11 cellular contexts compared by ENCODE assay signal in genomic region chr5:136061630-136062381, GRCh38.
"Had no signal": no experiment of that assay in that cellular context is flagged by ENCODE, and none has a peak within 500 bp of the region (broad histone marks: within the 10 kb centered on the region; RNA-seq: fewer than 3 reads in every experiment).

No MANE protein-coding gene starts in this region.

- H3K9ac ChIP-seq: neural progenitor cell had no signal

- H3K4me2 ChIP-seq: neural progenitor cell had no signal

- H2AFZ ChIP-seq: neural progenitor cell had no signal

- H3K27ac Mint-ChIP-seq: activated naive CD4-positive, alpha-beta T cell treated with anti-CD3 and anti-CD28 coated beads, Interleukin-2, amount 10 ng/mL, durations not matched to agents 7 days and 5 days; activated T-cell treated with anti-CD3 and anti-CD28 coated beads, Interleukin-2, amount 50 U/mL, for 24 hours; mesothelial cell of epicardium had no signal

- H3K9me3 ChIP-seq: ovary, spleen had no signal

- H3K36me3 ChIP-seq: cardiac muscle cell, neural progenitor cell, ovary had no signal

- H3K4me3 Mint-ChIP-seq: activated naive CD4-positive, alpha-beta T cell treated with anti-CD3 and anti-CD28 coated beads, Interleukin-2, amount 10 ng/mL, durations not matched to agents 7 days and 5 days; activated T-cell treated with anti-CD3 and anti-CD28 coated beads, Interleukin-2, amount 50 U/mL, for 24 hours; mesothelial cell of epicardium; neural progenitor cell; stimulated activated naive CD8-positive, alpha-beta T cell treated with anti-CD3 and anti-CD28 coated beads, Interleukin-15, amount 100 ng/mL, for 72 hours had no signal

- H3K27me3 Mint-ChIP-seq: activated T-cell treated with anti-CD3 and anti-CD28 coated beads, Interleukin-2, amount 50 U/mL, for 24 hours; stimulated activated naive CD8-positive, alpha-beta T cell treated with anti-CD3 and anti-CD28 coated beads, Interleukin-15, amount 100 ng/mL, for 72 hours had no signal

- H3K27me3 ChIP-seq: cardiac muscle cell, neural progenitor cell, ovary, spleen had no signal

- DNase-seq: activated CD4-positive, CD25-positive, alpha-beta regulatory T cell treated with anti-CD3 and anti-CD28 coated beads, Interleukin-2, amount 50 U/mL, for 72 hours; activated naive CD4-positive, alpha-beta T cell treated with anti-CD3 and anti-CD28 coated beads, Interleukin-2, amount 10 ng/mL, durations not matched to agents 7 days and 5 days; activated T-cell treated with anti-CD3 and anti-CD28 coated beads, Interleukin-2, amount 50 U/mL, for 24 hours; hippocampal formation; ovary; spleen had no signal

- H3K4me3 ChIP-seq: cardiac muscle cell, neural progenitor cell, ovary, spleen had no signal

- H3K9me3 Mint-ChIP-seq: activated naive CD4-positive, alpha-beta T cell treated with anti-CD3 and anti-CD28 coated beads, Interleukin-2, amount 10 ng/mL, durations not matched to agents 7 days and 5 days; activated T-cell treated with anti-CD3 and anti-CD28 coated beads, Interleukin-2, amount 50 U/mL, for 24 hours; mesothelial cell of epicardium; neural progenitor cell; stimulated activated naive CD8-positive, alpha-beta T cell treated with anti-CD3 and anti-CD28 coated beads, Interleukin-15, amount 100 ng/mL, for 72 hours had no signal

- H3K4me1 Mint-ChIP-seq: activated naive CD4-positive, alpha-beta T cell treated with anti-CD3 and anti-CD28 coated beads, Interleukin-2, amount 10 ng/mL, durations not matched to agents 7 days and 5 days; stimulated activated naive CD8-positive, alpha-beta T cell treated with anti-CD3 and anti-CD28 coated beads, Interleukin-15, amount 100 ng/mL, for 72 hours had no signal

- H3K36me3 Mint-ChIP-seq: activated naive CD4-positive, alpha-beta T cell treated with anti-CD3 and anti-CD28 coated beads, Interleukin-2, amount 10 ng/mL, durations not matched to agents 7 days and 5 days; neural progenitor cell had no signal

- ATAC-seq: sciatic nerve had no signal

- H3K27ac ChIP-seq: cardiac muscle cell, neural progenitor cell, ovary, spleen had no signal
